8 cellular contexts compared by ENCODE assay signal in genomic region chr20:35883778-35884540, GRCh38.
A peak's percentile ranks its signal among the peaks of the same experiment; 100 is the strongest.
DNase-seq lines count a peak whose midpoint lies in the region; ATAC-seq and TF ChIP-seq lines count a peak whose summit lies in the region.

No MANE protein-coding gene starts in this region.

- H3K27me3 Mint-ChIP-seq in activated CD4-positive, alpha-beta T cell treated with anti-CD3 and anti-CD28 coated beads for 36 hours = no peaks in the 10 kb centered on the region
- H3K27me3 Mint-ChIP-seq in chondrocyte (ENCODE audit: low read depth) = no peaks in the 10 kb centered on the region

- no peaks in the 10 kb centered on the region for H3K9me3 ChIP-seq in left lung

- ATAC-seq in activated CD4-positive, alpha-beta T cell treated with anti-CD3 and anti-CD28 coated beads for 36 hours = peak; percentile 93
- ATAC-seq in left lung (peak; percentile 96), HG03280 (IDR thresholded peaks at IDR 0.05; ENCODE audit: unreplicated experiment) (no peak)

- CTCF ChIA-PET in activated CD4-positive, alpha-beta T cell treated with anti-CD3 and anti-CD28 coated beads for 36 hours (lab: Charles Lee) = interaction anchor here (0.7 to 3.2 kb wide), 12 partner anchors 9 to 439 kb away, joined by 3 to 12 read pairs (median 4); no protein-coding TSS in a partner anchor

- no peak overlapping the region for H3K4me3 ChIP-seq in left lung

- H3K4me3 Mint-ChIP-seq in activated CD4-positive, alpha-beta T cell treated with anti-CD3 and anti-CD28 coated beads for 36 hours = no peak overlapping the region
- H3K4me3 Mint-ChIP-seq in chondrocyte (ENCODE audit: unreplicated experiment) = peak overlapping the region; percentile 51

- no peaks in the 10 kb centered on the region for H3K36me3 ChIP-seq in left lung

- intact Hi-C loops in activated CD4-positive, alpha-beta T cell treated with anti-CD3 and anti-CD28 coated beads for 36 hours (cut with DNase I, micrococcal nuclease) = loop anchor here (1.0 to 10.0 kb wide), 5 partner anchors 143 to 422 kb away; partner anchors contain the start of genes NFS1 (in 1 of the 2) and ROMO1 (in 1 of the 2)
- intact Hi-C loops in left lung (cut with DNase I) = no loop called here

- peak overlapping the region; percentile 66 for H3K27ac Mint-ChIP-seq in activated CD4-positive, alpha-beta T cell treated with anti-CD3 and anti-CD28 coated beads for 36 hours
- peak overlapping the region; percentile 94 for H3K27ac Mint-ChIP-seq in chondrocyte (ENCODE audit: unreplicated experiment)

- POLR2A ChIA-PET in activated CD4-positive, alpha-beta T cell treated with anti-CD3 and anti-CD28 coated beads for 36 hours (lab: Charles Lee) = interaction anchor here (1.0 kb wide), 1 partner anchor 141 kb away, joined by 4 read pairs; no protein-coding TSS in a partner anchor

- H3K36me3 Mint-ChIP-seq in activated CD4-positive, alpha-beta T cell treated with anti-CD3 and anti-CD28 coated beads for 36 hours (ENCODE audit: low read depth) = peaks cover 14% of the 10 kb centered on the region
- H3K36me3 Mint-ChIP-seq in chondrocyte (ENCODE audit: low read depth) = peaks cover 1% of the 10 kb centered on the region

- no peaks in the 10 kb centered on the region for H3K27me3 ChIP-seq in left lung

- DNase-seq in SIG-M5 treated with dmso at 0.1 percent for 504 hours (lab: John Stamatoyannopoulos, UW; ENCODE audit: unreplicated experiment) (peak; percentile 41), SIG-M5 (lab: John Stamatoyannopoulos, UW) (no peak), NCI-H2196 treated with DMSO at 0.1 percent for 48 hours (lab: John Stamatoyannopoulos, UW; ENCODE audit: unreplicated experiment) (peak; percentile 91), chondrocyte (ENCODE audit: low spot score) (no peak), left lung (peak in 1 of 2 donors; percentile 61)
- DNase-seq in activated CD4-positive, alpha-beta T cell treated with anti-CD3 and anti-CD28 coated beads for 36 hours = peak; percentile 76
- DNase-seq in stimulated activated CD4-positive, alpha-beta T cell treated with anti-CD3 and anti-CD28 coated beads, Interleukin-2, amount 100 ng/mL, for 24 hours = peak; percentile 46 to 60

- H3K9me3 Mint-ChIP-seq in activated CD4-positive, alpha-beta T cell treated with anti-CD3 and anti-CD28 coated beads for 36 hours (ENCODE audit: low read depth) = no peaks in the 10 kb centered on the region
- H3K9me3 Mint-ChIP-seq in chondrocyte (ENCODE audit: low read depth) = no peaks in the 10 kb centered on the region

- H3K4me1 Mint-ChIP-seq in activated CD4-positive, alpha-beta T cell treated with anti-CD3 and anti-CD28 coated beads for 36 hours = peaks cover 12% of the 10 kb centered on the region
- peaks cover 33% of the 10 kb centered on the region for H3K4me1 Mint-ChIP-seq in chondrocyte (ENCODE audit: low read depth)

- peak overlapping the region; percentile 14 to 49 for H3K27ac ChIP-seq in left lung

- TF ChIP-seq CTCF in chondrocyte (IDR thresholded peaks at IDR 0.05) (peak; percentile 97), left lung (IDR thresholded peaks at IDR 0.05) (peak; percentile 40 to 48)

- peaks cover 2 to 12% of the 10 kb centered on the region in 2 donors for H3K4me1 ChIP-seq in left lung

Comparison
In these comparisons a context has a peak if more than half of its experiments do, and no peak if none do; other contexts are left out.
1. DNase-seq: peak in SIG-M5 treated with dmso at 0.1 percent for 504 hours (single experiment), NCI-H2196 treated with DMSO at 0.1 percent for 48 hours (single experiment), activated CD4-positive, alpha-beta T cell treated with anti-CD3 and anti-CD28 coated beads for 36 hours (single experiment) and stimulated activated CD4-positive, alpha-beta T cell treated with anti-CD3 and anti-CD28 coated beads, Interleukin-2, amount 100 ng/mL, for 24 hours (2 of 2); none in SIG-M5 (single experiment) and chondrocyte (single experiment).
2. intact Hi-C loops: an anchor here in activated CD4-positive, alpha-beta T cell treated with anti-CD3 and anti-CD28 coated beads for 36 hours (1.0 to 10.0 kb wide); none called in left lung.